ENCODE assay signal across 8 cellular contexts in the genomic region with DNA sequence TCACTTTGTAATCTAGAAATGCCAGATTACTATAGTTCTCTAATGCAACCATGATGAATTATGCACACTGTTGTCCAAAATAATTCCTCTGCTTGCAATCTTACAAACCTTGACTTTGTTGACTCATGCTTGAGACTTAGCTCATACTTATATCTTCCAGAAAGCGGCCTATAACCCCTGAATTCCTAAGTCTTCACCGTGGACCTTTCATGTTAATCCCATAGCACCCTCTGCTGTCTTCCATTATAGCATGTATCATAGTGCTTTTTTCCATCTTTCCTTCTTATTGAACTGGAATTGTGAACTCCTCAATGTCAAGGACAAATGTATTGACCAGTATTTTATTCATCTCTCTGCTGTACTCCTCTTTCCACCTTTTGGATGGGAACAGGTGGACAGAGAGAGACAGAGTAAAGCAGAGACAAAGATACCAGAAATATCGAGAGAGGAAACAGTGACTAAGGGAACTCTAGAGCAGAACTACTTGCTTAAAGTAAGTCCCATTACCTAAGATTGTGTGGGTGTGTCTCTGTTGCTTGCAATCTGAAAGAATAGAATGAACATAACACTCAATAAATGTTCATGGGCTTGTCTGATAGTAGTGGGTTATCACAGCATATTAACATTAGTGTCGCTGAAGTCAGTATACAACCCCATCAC.
DNase-seq lines count a peak whose midpoint lies in the region; ATAC-seq and TF ChIP-seq lines count a peak whose summit lies in the region.

No MANE protein-coding gene starts in this region.

- H3K27me3 ChIP-seq in mammary epithelial cell (ENCODE audit: insufficient read depth, low read length), result no peaks in the 10 kb centered on the region
- no peaks in the 10 kb centered on the region for H3K27me3 ChIP-seq in lower lobe of right lung (ENCODE audit: low read depth)

- peak; percentile 66 to 87 for ATAC-seq in lower lobe of right lung
- no peak for ATAC-seq in GM19467 (IDR thresholded peaks at IDR 0.05; ENCODE audit: unreplicated experiment)
- ATAC-seq in GM18873 (IDR thresholded peaks at IDR 0.05; ENCODE audit: low FRiP score, unreplicated experiment), result no peak

- H3K79me2 ChIP-seq in mammary epithelial cell (ENCODE audit: insufficient read depth, low read length), result no peaks in the 10 kb centered on the region

- H4K20me1 ChIP-seq in mammary epithelial cell (ENCODE audit: insufficient read depth, low read length), result no peaks in the 10 kb centered on the region

- DNase-seq in AG20443 (ENCODE audit: low spot score) (peak; percentile 40), NCI-H1092 treated with DMSO at 0.1 percent for 48 hours (lab: John Stamatoyannopoulos, UW) (peak; percentile 58), mammary epithelial cell (peak; percentile 77), lower lobe of right lung (no peak)
- no peak for DNase-seq in activated naive CD4-positive, alpha-beta T cell treated with Interleukin-2 at 50 U/mL for 16 hours
- DNase-seq in stimulated activated CD4-positive, alpha-beta T cell treated with anti-CD3 and anti-CD28 coated beads, Interleukin-2, amount 100 ng/mL, for 48 hours, result no peak

- CTCF ChIA-PET in mammary epithelial cell (lab: Charles Lee; ENCODE audit: low non-redundant PET), result interaction anchor here (0.5 to 0.9 kb wide), 12 partner anchors 45 to 383 kb away, joined by 3 to 17 read pairs (median 3); a partner anchor contains a TSS

- BruUV-seq in mammary epithelial cell (replicated peaks; lab: Mats Ljungman, UMichigan), result no TSS peak

- H3K27ac ChIP-seq in mammary epithelial cell (ENCODE audit: insufficient read depth, low read depth, low read length) (no peak overlapping the region), lower lobe of right lung (no peak overlapping the region)

- dilution Hi-C loops in mammary epithelial cell (cut with HindIII; ENCODE audit: low sequenced_read_pairs), result no loop called here

- H3K9me3 ChIP-seq in mammary epithelial cell (replicated peaks; ENCODE audit: insufficient read depth, low read length) (no peaks in the 10 kb centered on the region), lower lobe of right lung (no peaks in the 10 kb centered on the region)

- intact Hi-C loops in mammary epithelial cell (cut with micrococcal nuclease), result loop anchor here (1.0 to 5.0 kb wide), 6 partner anchors 58 to 202 kb away; no protein-coding TSS in a partner anchor
- intact Hi-C loops in lower lobe of right lung (cut with DNase I), result loop anchor here (10.0 kb wide), 1 partner anchor 160 kb away; no protein-coding TSS in a partner anchor

- H3K4me1 ChIP-seq in mammary epithelial cell (ENCODE audit: insufficient read depth, low read length) (no peaks in the 10 kb centered on the region), lower lobe of right lung (no peaks in the 10 kb centered on the region)

- no peak overlapping the region for H3K4me2 ChIP-seq in mammary epithelial cell (ENCODE audit: insufficient read depth, low read depth, low read length)

- 74% methylated on average over 4 of the region's 4 CpGs for WGBS in mammary epithelial cell (ENCODE audit: low coverage, missing lambda C conversion rate)

- in situ Hi-C loops in mammary epithelial cell (cut with MboI; ENCODE audit: low sequenced_read_pairs in 2 of 2), result loop anchor here (5.0 kb wide), 1 partner anchor 163 kb away; no protein-coding TSS in a partner anchor

- no peak overlapping the region for H3K4me3 ChIP-seq in mammary epithelial cell (replicated peaks in 1 of 3; ENCODE audit: insufficient read depth in 1 of 3, low read depth in 2 of 3, low read length in 3 of 3)
- H3K4me3 ChIP-seq in lower lobe of right lung, result no peak overlapping the region

- H3K36me3 ChIP-seq in mammary epithelial cell (ENCODE audit: insufficient read depth, low read length) (no peaks in the 10 kb centered on the region), lower lobe of right lung (no peaks in the 10 kb centered on the region)

- no peak overlapping the region for H3K9ac ChIP-seq in mammary epithelial cell (ENCODE audit: insufficient read depth, low read length)

- H2AFZ ChIP-seq in mammary epithelial cell (ENCODE audit: low read depth, low read length), result no peak overlapping the region

- peak; percentile 61 to 71 for TF ChIP-seq CTCF in mammary epithelial cell (conservative IDR thresholded peaks at IDR 0.05 in 1 of 2, IDR thresholded peaks at IDR 0.05 in 1 of 2; ENCODE audit: extremely low read depth in 1 of 2, insufficient read depth in 1 of 2, low read depth in 1 of 2, low read length in 2 of 2)
- peak; percentile 51 for TF ChIP-seq CTCF in lower lobe of right lung (IDR thresholded peaks at IDR 0.05)

Comparison
In these comparisons a context has a peak if more than half of its experiments do, and no peak if none do; other contexts are left out.
1. DNase-seq: peak in AG20443 (single experiment), NCI-H1092 treated with DMSO at 0.1 percent for 48 hours (single experiment) and mammary epithelial cell (single experiment); none in lower lobe of right lung (single experiment), activated naive CD4-positive, alpha-beta T cell treated with Interleukin-2 at 50 U/mL for 16 hours (single experiment) and stimulated activated CD4-positive, alpha-beta T cell treated with anti-CD3 and anti-CD28 coated beads, Interleukin-2, amount 100 ng/mL, for 48 hours (0 of 2).
2. ATAC-seq: peak in lower lobe of right lung (2 of 2); none in GM19467 (single experiment) and GM18873 (single experiment).